In genomic region chr11:47969401-47969800, GRCh38 we compare ENCODE assay signal across 24 cellular contexts. TPM values are rescaled to one million over a fixed set of nuclear protein-coding genes. Genes with fewer than 3 reads are reported as not detected.
A peak's percentile ranks its signal among the peaks of the same experiment; 100 is the strongest.
DNase-seq lines count a peak whose midpoint lies in the region; ATAC-seq and TF ChIP-seq lines count a peak whose summit lies in the region.
"Had no signal": no experiment of that assay in that cellular context is flagged by ENCODE, and none has a peak within 500 bp of the region (broad histone marks: within the 10 kb centered on the region; RNA-seq: fewer than 3 reads in every experiment).

No MANE protein-coding gene starts in this region.

- no peak overlapping the region for H2BK12ac ChIP-seq in mesenchymal stem cell (ENCODE audit: low read length in 2 of 2)

- H3K9me3 Mint-ChIP-seq in endodermal cell (no peaks in the 10 kb centered on the region), type B pancreatic cell (no peaks in the 10 kb centered on the region)
- H3K9me3 Mint-ChIP-seq: CD4-positive, alpha-beta memory T cell; HFFc6 had no signal

- H3K4me3 ChIP-seq in mesenchymal stem cell (ENCODE audit: insufficient read depth in 1 of 2, low read depth in 1 of 2, low read length in 2 of 2) (no peak overlapping the region), thyroid gland (replicated peaks in 1 of 3) (no peak overlapping the region), endodermal cell (ENCODE audit: low read length) (no peak overlapping the region)
- H3K4me3 ChIP-seq: HAP-1 had no signal

- no peak overlapping the region for H3K23ac ChIP-seq in mesenchymal stem cell (ENCODE audit: low read length in 2 of 2)

- no peak overlapping the region for H2BK5ac ChIP-seq in mesenchymal stem cell (ENCODE audit: low read depth, low read length, poor library complexity, severe bottlenecking)

- peaks cover 12% of the 10 kb centered on the region for H3K4me1 Mint-ChIP-seq in endodermal cell
- peaks cover 5% of the 10 kb centered on the region for H3K4me1 Mint-ChIP-seq in type B pancreatic cell (ENCODE audit: unreplicated experiment)

- H3K79me1 ChIP-seq in mesenchymal stem cell (replicated peaks; ENCODE audit: low read length, poor library complexity, severe bottlenecking), result no peaks in the 10 kb centered on the region

- H3K9ac ChIP-seq in mesenchymal stem cell (ENCODE audit: low read length), result no peak overlapping the region
- no peak overlapping the region for H3K9ac ChIP-seq in endodermal cell (ENCODE audit: extremely low read depth, low read length, poor library complexity, severe bottlenecking)
- H3K9ac ChIP-seq: KMS-11 had no signal

- 96% methylated on average over 7 of the region's 8 CpGs for WGBS in mesenchymal stem cell
- WGBS in thyroid gland, 2 donors, result 91 to 98% methylated on average over 8 of the region's 8 CpGs
- 95 to 100% methylated on average over 5 to 8 of the region's 8 CpGs for WGBS in endodermal cell (ENCODE audit: insufficient coverage in 1 of 2, insufficient read length in 1 of 2), 2 experiments

- TF ChIP-seq POLR2A in thyroid gland (IDR thresholded peaks at IDR 0.05), result no peak

- no peak overlapping the region for H4K91ac ChIP-seq in mesenchymal stem cell (ENCODE audit: low read length)

- H4K8ac ChIP-seq in mesenchymal stem cell (ENCODE audit: low read length), result no peak overlapping the region

- H3K14ac ChIP-seq in mesenchymal stem cell (ENCODE audit: low read length in 2 of 2), result no peak overlapping the region

- intact Hi-C loops in thyroid gland (cut with DNase I), result no loop called here

- H3K36me3 Mint-ChIP-seq in endodermal cell (ENCODE audit: low read depth), result no peaks in the 10 kb centered on the region
- no peaks in the 10 kb centered on the region for H3K36me3 Mint-ChIP-seq in type B pancreatic cell
- H3K36me3 Mint-ChIP-seq: CD4-positive, alpha-beta memory T cell had no signal

- H3K4me2 ChIP-seq in mesenchymal stem cell (ENCODE audit: low read length, poor library complexity, severe bottlenecking), result no peak overlapping the region
- H3K4me2 ChIP-seq: KMS-11 had no signal

- TF ChIP-seq CTCF in thyroid gland (IDR thresholded peaks at IDR 0.05) (no peak), endodermal cell (conservative IDR thresholded peaks at IDR 0.05) (no peak), type B pancreatic cell (conservative IDR thresholded peaks at IDR 0.05) (no peak)

- H3K27me3 Mint-ChIP-seq in endodermal cell (ENCODE audit: insufficient read depth) (no peaks in the 10 kb centered on the region), type B pancreatic cell (no peaks in the 10 kb centered on the region)
- H3K27me3 Mint-ChIP-seq: CD4-positive, alpha-beta memory T cell had no signal

- H3K36me3 ChIP-seq in mesenchymal stem cell (ENCODE audit: control insufficient read depth in 1 of 2, insufficient read depth in 2 of 2, low read depth in 1 of 2, low read length in 2 of 2) (no peaks in the 10 kb centered on the region), thyroid gland (no peaks in the 10 kb centered on the region), endodermal cell (ENCODE audit: control insufficient read depth, insufficient read depth, low read length) (no peaks in the 10 kb centered on the region)
- H3K36me3 ChIP-seq: HAP-1 had no signal

- no peak overlapping the region for H2AFZ ChIP-seq in mesenchymal stem cell (ENCODE audit: low read depth, low read length)

- H3K4me1 ChIP-seq in mesenchymal stem cell (ENCODE audit: control insufficient read depth, insufficient read depth, low read depth, low read length) (peaks cover 22% of the 10 kb centered on the region), thyroid gland (peaks cover 21 to 29% of the 10 kb centered on the region in 2 donors), endodermal cell (ENCODE audit: control insufficient read depth, insufficient read depth, low read length) (peaks cover 13% of the 10 kb centered on the region)
- H3K4me1 ChIP-seq: HAP-1 had no signal

- no peak overlapping the region for H2BK120ac ChIP-seq in mesenchymal stem cell (ENCODE audit: low read depth, low read length)

- no peak for ATAC-seq in HG03439 (IDR thresholded peaks at IDR 0.05; ENCODE audit: unreplicated experiment)

- no peak overlapping the region for H3K4ac ChIP-seq in mesenchymal stem cell (ENCODE audit: low read depth in 1 of 2, low read length in 2 of 2)

- no peaks in the 10 kb centered on the region for H3K27me3 ChIP-seq in mesenchymal stem cell (ENCODE audit: control insufficient read depth in 1 of 2, insufficient read depth in 1 of 2, low read length in 2 of 2)
- no peaks in the 10 kb centered on the region for H3K27me3 ChIP-seq in thyroid gland
- H3K27me3 ChIP-seq in endodermal cell (ENCODE audit: control insufficient read depth, insufficient read depth, low read length, poor library complexity, severe bottlenecking), result no peaks in the 10 kb centered on the region

- H3K9me3 ChIP-seq in mesenchymal stem cell (ENCODE audit: control insufficient read depth, low read length), result no peaks in the 10 kb centered on the region
- no peaks in the 10 kb centered on the region for H3K9me3 ChIP-seq in thyroid gland
- no peaks in the 10 kb centered on the region for H3K9me3 ChIP-seq in endodermal cell (ENCODE audit: control insufficient read depth, low read length)
- H3K9me3 ChIP-seq: HAP-1 had no signal

- H3K27ac Mint-ChIP-seq in endodermal cell (no peak overlapping the region), type B pancreatic cell (no peak overlapping the region)
- H3K27ac Mint-ChIP-seq: HFFc6 had no signal

- peak overlapping the region; percentile 51 for H2AK5ac ChIP-seq in mesenchymal stem cell (ENCODE audit: low read length, severe bottlenecking)

- H3K27ac ChIP-seq in mesenchymal stem cell (ENCODE audit: low read length, poor library complexity, severe bottlenecking), result no peak overlapping the region
- peak overlapping the region; percentile 10 to 93 (median 56) for H3K27ac ChIP-seq in thyroid gland
- H3K27ac ChIP-seq in endodermal cell (ENCODE audit: low read depth, low read length), result no peak overlapping the region
- H3K27ac ChIP-seq: KMS-11, RWPE1 had no signal

- no peak overlapping the region for H3K4me3 Mint-ChIP-seq in endodermal cell
- H3K4me3 Mint-ChIP-seq in type B pancreatic cell, result no peak overlapping the region
- H3K4me3 Mint-ChIP-seq: CD4-positive, alpha-beta memory T cell; HFFc6 had no signal

- DNase-seq in NCI-H524 treated with DMSO at 0.1 percent for 48 hours (lab: John Stamatoyannopoulos, UW) (peak; percentile 18), amniotic epithelial cell (ENCODE audit: low read depth) (peak; percentile 82), mesenchymal stem cell (no peak), thyroid gland (no peak), endodermal cell (no peak), type B pancreatic cell (ENCODE audit: extremely low spot score, unreplicated experiment) (no peak)
- DNase-seq: AML-193; C1 segment of cervical spinal cord; CD4-positive, alpha-beta memory T cell; COR-L47; DMS53; GOT3; HFFc6; MM.1S; NCI-H2029; NCI-H446; NCI-H526; NCI-H82; NK-92 treated with Interleukin-12 subunit alpha and Interleukin-12 subunit beta, amount 100 ng/mL, for 24 hours; SHP77 had no signal

- no peak overlapping the region for H3K18ac ChIP-seq in mesenchymal stem cell (ENCODE audit: low read depth in 1 of 2, low read length in 2 of 2)

- no peak overlapping the region for H2BK15ac ChIP-seq in mesenchymal stem cell (ENCODE audit: low read depth, poor library complexity, severe bottlenecking)

RNA-seq across cellular contexts. Expression of gene PTPRJ, which starts 11.0 kb away (rescaled TPM):
- 17.1 TPM for polyA plus RNA-seq in mesenchymal stem cell (2013, experiment 1 of 2)
- 16.8 TPM for polyA plus RNA-seq in mesenchymal stem cell (2013, experiment 2 of 2)
- total RNA-seq in thyroid gland (10 to 100 TPM; 45.4 to 81.9 (median 58.6) TPM), endodermal cell (10 to 100 TPM; 26.5 to 37.4 TPM), type B pancreatic cell (ENCODE audit: low replicate concordance) (18.6 and 21.6 TPM in 2 replicates)
- polyA plus RNA-seq in endodermal cell (2013, experiment 1 of 2), result 11.9 TPM
- 12.4 TPM for polyA plus RNA-seq in endodermal cell (2013, experiment 2 of 2)

Comparison
In these comparisons a context has a peak if more than half of its experiments do, and no peak if none do; other contexts are left out.
1. DNase-seq: peak in NCI-H524 treated with DMSO at 0.1 percent for 48 hours (single experiment) and amniotic epithelial cell (single experiment); none in mesenchymal stem cell (single experiment), thyroid gland (0 of 2), endodermal cell (single experiment) and type B pancreatic cell (single experiment).
2. H3K27ac ChIP-seq: peak in thyroid gland (3 of 3); none in mesenchymal stem cell (single experiment) and endodermal cell (single experiment).